11 cellular contexts compared by ENCODE assay signal in genomic region chr7:43637114-43637806, GRCh38. TPM values are rescaled to one million over a fixed set of nuclear protein-coding genes. Genes with fewer than 3 reads are reported as not detected.
DNase-seq lines count a peak whose midpoint lies in the region; ATAC-seq and TF ChIP-seq lines count a peak whose summit lies in the region.
"Had no signal": no experiment of that assay in that cellular context is flagged by ENCODE, and none has a peak within 500 bp of the region (broad histone marks: within the 10 kb centered on the region; RNA-seq: fewer than 3 reads in every experiment).

No MANE protein-coding gene starts in this region.

- POLR2A ChIA-PET in PC-3 (lab: Charles Lee; ENCODE audit: unreplicated experiment): interaction anchor here (0.6 kb wide), 2 partner anchors 10 to 55 kb away, joined by 4 to 7 read pairs; partner anchors contain the start of gene STK17A

- no TSS peak for BruUV-seq in PC-3 (replicated peaks; lab: Mats Ljungman, UMichigan)

- peaks cover 86% of the 10 kb centered on the region for H3K4me1 Mint-ChIP-seq in central memory CD8-positive, alpha-beta T cell
- H3K4me1 Mint-ChIP-seq in neural progenitor cell: peaks cover 39% of the 10 kb centered on the region

- H3K27ac ChIP-seq in PC-3 (ENCODE audit: low read length): peak overlapping the region; percentile 28
- no peak overlapping the region for H3K27ac ChIP-seq in neural progenitor cell
- H3K27ac ChIP-seq in sigmoid colon: no peak overlapping the region

- 62 to 81% methylated on average over 4 of the region's 4 CpGs for WGBS in sigmoid colon, 2 donors

- TF ChIP-seq CTCF in PC-3 (conservative IDR thresholded peaks at IDR 0.05; ENCODE audit: low read depth, low read length) (no peak), neural progenitor cell (IDR thresholded peaks at IDR 0.05) (no peak), sigmoid colon (IDR thresholded peaks at IDR 0.05) (no peak)

- H3K4me1 ChIP-seq in PC-3 (ENCODE audit: insufficient read depth, low read length): peaks cover 27% of the 10 kb centered on the region
- peaks cover 28% of the 10 kb centered on the region for H3K4me1 ChIP-seq in neural progenitor cell
- peaks cover 0 to 27% (median 24%) of the 10 kb centered on the region in 4 donors for H3K4me1 ChIP-seq in sigmoid colon

- peak; percentile 79 for ATAC-seq in PC-3
- ATAC-seq in central memory CD8-positive, alpha-beta T cell (replicated peaks; ENCODE audit: extremely low read depth, poor library complexity, severe bottlenecking): peak; percentile 87

- DNase-seq in DMS153 treated with DMSO at 0.1 percent for 48 hours (lab: John Stamatoyannopoulos, UW; ENCODE audit: unreplicated experiment) (peak; percentile 73), PC-3 (peak; percentile 50), neural progenitor cell (ENCODE audit: low spot score) (no peak), sigmoid colon (no peak), NCI-H524 treated with DMSO at 0.1 percent for 48 hours (lab: John Stamatoyannopoulos, UW) (no peak)
- no peak for DNase-seq in central memory CD8-positive, alpha-beta T cell (ENCODE audit: low spot score in 2 of 2)
- DNase-seq in activated CD8-positive, alpha-beta memory T cell treated with anti-CD3 and anti-CD28 coated beads, Interleukin-2, amount 50 U/mL, for 4 hours: no peak
- DNase-seq in effector CD4-positive, alpha-beta T cell: no peak
- DNase-seq: activated CD4-positive, alpha-beta T cell treated with anti-CD3 and anti-CD28 coated beads, Interleukin-2, amount 50 U/mL, for 1 hour; KG1 had no signal

- H3K79me2 ChIP-seq in PC-3 (ENCODE audit: low read length) (peaks cover 18% of the 10 kb centered on the region), neural progenitor cell (ENCODE audit: low read depth) (peaks cover 5% of the 10 kb centered on the region)

- no peaks in the 10 kb centered on the region for H3K27me3 Mint-ChIP-seq in central memory CD8-positive, alpha-beta T cell
- H3K27me3 Mint-ChIP-seq in neural progenitor cell (ENCODE audit: insufficient read depth, low read depth): peaks cover 4% of the 10 kb centered on the region
- H3K27me3 Mint-ChIP-seq: dendritic cell treated with granulocyte-macrophage colony-stimulating factor and Interleukin-4, amounts not matched to agents 40 ng/mL and 50 ng/mL, for 4 days had no signal

- H3F3A ChIP-seq in PC-3 (ENCODE audit: low read length, unreplicated experiment) (peaks cover 9% of the 10 kb centered on the region), neural progenitor cell (ENCODE audit: low read depth) (peaks cover 17% of the 10 kb centered on the region)

- peaks cover 58% of the 10 kb centered on the region for H3K36me3 Mint-ChIP-seq in central memory CD8-positive, alpha-beta T cell (ENCODE audit: insufficient read depth)
- peaks cover 58% of the 10 kb centered on the region for H3K36me3 Mint-ChIP-seq in neural progenitor cell

- no peaks in the 10 kb centered on the region for H3K9me2 ChIP-seq in PC-3 (replicated peaks; ENCODE audit: low read length)

- H3K36me3 ChIP-seq in PC-3 (ENCODE audit: low read depth, low read length) (peaks cover 72% of the 10 kb centered on the region), neural progenitor cell (peaks cover 8% of the 10 kb centered on the region), sigmoid colon (peaks cover 0 to 58% (median 2%) of the 10 kb centered on the region in 4 donors)

- CTCF ChIA-PET in PC-3 (lab: Charles Lee): interaction anchor here (0.6 to 1.0 kb wide), 2 partner anchors 55 to 60 kb away, joined by 3 to 4 read pairs; no protein-coding TSS in a partner anchor

- H3K27ac Mint-ChIP-seq in central memory CD8-positive, alpha-beta T cell (ENCODE audit: low read depth): peak overlapping the region; percentile 93
- H3K27ac Mint-ChIP-seq in neural progenitor cell: peak overlapping the region; percentile 21
- H3K27ac Mint-ChIP-seq: dendritic cell treated with granulocyte-macrophage colony-stimulating factor and Interleukin-4, amounts not matched to agents 40 ng/mL and 50 ng/mL, for 4 days had no signal

- no peak for TF ChIP-seq EP300 in sigmoid colon (IDR thresholded peaks at IDR 0.05)

- no peaks in the 10 kb centered on the region for H3K9me3 ChIP-seq in PC-3 (ENCODE audit: low read length)
- no peaks in the 10 kb centered on the region for H3K9me3 ChIP-seq in neural progenitor cell (ENCODE audit: low read depth)
- no peaks in the 10 kb centered on the region for H3K9me3 ChIP-seq in sigmoid colon

- no peak for TF ChIP-seq POLR2A in sigmoid colon (IDR thresholded peaks at IDR 0.05)

- H3K4me2 ChIP-seq in PC-3 (ENCODE audit: low read length) (no peak overlapping the region), neural progenitor cell (no peak overlapping the region)

- H4K20me1 ChIP-seq in PC-3 (ENCODE audit: low read length): no peaks in the 10 kb centered on the region
- peaks cover 45% of the 10 kb centered on the region for H4K20me1 ChIP-seq in neural progenitor cell (ENCODE audit: low read depth)

- intact Hi-C loops in PC-3 (cut with micrococcal nuclease): no loop called here
- intact Hi-C loops in sigmoid colon (cut with DNase I): no loop called here

- H3K9me3 Mint-ChIP-seq in central memory CD8-positive, alpha-beta T cell: no peaks in the 10 kb centered on the region
- H3K9me3 Mint-ChIP-seq in neural progenitor cell: no peaks in the 10 kb centered on the region
- H3K9me3 Mint-ChIP-seq: dendritic cell treated with granulocyte-macrophage colony-stimulating factor and Interleukin-4, amounts not matched to agents 40 ng/mL and 50 ng/mL, for 4 days had no signal

- H2AFZ ChIP-seq in PC-3 (ENCODE audit: low read length) (no peak overlapping the region), neural progenitor cell (replicated peaks) (no peak overlapping the region)

- H3K27me3 ChIP-seq in PC-3 (ENCODE audit: low read length) (no peaks in the 10 kb centered on the region), neural progenitor cell (no peaks in the 10 kb centered on the region), sigmoid colon (no peaks in the 10 kb centered on the region)

- H3K4me3 ChIP-seq in PC-3 (ENCODE audit: low read length): no peak overlapping the region
- no peak overlapping the region for H3K4me3 ChIP-seq in neural progenitor cell
- H3K4me3 ChIP-seq in sigmoid colon: no peak overlapping the region

- peak overlapping the region; percentile 49 for H3K4me3 Mint-ChIP-seq in central memory CD8-positive, alpha-beta T cell
- H3K4me3 Mint-ChIP-seq in neural progenitor cell: no peak overlapping the region
- H3K4me3 Mint-ChIP-seq: dendritic cell treated with granulocyte-macrophage colony-stimulating factor and Interleukin-4, amounts not matched to agents 40 ng/mL and 50 ng/mL, for 4 days had no signal

- H3K9ac ChIP-seq in PC-3 (ENCODE audit: low read length) (no peak overlapping the region), neural progenitor cell (no peak overlapping the region)

RNA-seq across cellular contexts. Expression of gene STK17A, which starts 54.4 kb away (rescaled TPM):
- 75.4 and 82.5 TPM in 2 replicates for total RNA-seq in PC-3 (2014; rRNA removed)
- total RNA-seq in neural progenitor cell (ENCODE audit: low replicate concordance): 13.1 and 15.6 TPM in 2 replicates
- 10 to 100 TPM in 3 of 4 donors, 1 to 10 TPM in 1; 9.3 to 22.3 (median 11.9) TPM for total RNA-seq in sigmoid colon
- polyA plus RNA-seq in sigmoid colon: 10 to 100 TPM; 16.8 to 29.6 (median 26.6) TPM

Comparison
In these comparisons a context has a peak if more than half of its experiments do, and no peak if none do; other contexts are left out.
1. DNase-seq: peak in DMS153 treated with DMSO at 0.1 percent for 48 hours (single experiment) and PC-3 (single experiment); none in central memory CD8-positive, alpha-beta T cell (0 of 2), neural progenitor cell (single experiment), activated CD8-positive, alpha-beta memory T cell treated with anti-CD3 and anti-CD28 coated beads, Interleukin-2, amount 50 U/mL, for 4 hours (single experiment), sigmoid colon (single experiment), NCI-H524 treated with DMSO at 0.1 percent for 48 hours (single experiment) and effector CD4-positive, alpha-beta T cell (single experiment).